22 cellular contexts compared by ENCODE assay signal in genomic region chr5:92674322-92674721, GRCh38.
A peak's percentile ranks its signal among the peaks of the same experiment; 100 is the strongest.
DNase-seq lines count a peak whose midpoint lies in the region; ATAC-seq and TF ChIP-seq lines count a peak whose summit lies in the region.
"Had no signal": no experiment of that assay in that cellular context is flagged by ENCODE, and none has a peak within 500 bp of the region (broad histone marks: within the 10 kb centered on the region; RNA-seq: fewer than 3 reads in every experiment).

No MANE protein-coding gene starts in this region.

- no peak overlapping the region for H3K18ac ChIP-seq in neuronal stem cell (ENCODE audit: low read length)

- H3K36me3 ChIP-seq in neuronal stem cell (replicated peaks in 1 of 2; ENCODE audit: control insufficient read depth in 2 of 2, insufficient read depth in 2 of 2, low read length in 2 of 2) (no peaks in the 10 kb centered on the region), smooth muscle cell (ENCODE audit: low read depth) (no peaks in the 10 kb centered on the region)
- H3K36me3 ChIP-seq: BLaER1 had no signal

- no peaks in the 10 kb centered on the region for H3K79me2 ChIP-seq in smooth muscle cell (ENCODE audit: low read depth)

- H3K9me3 ChIP-seq in neuronal stem cell (replicated peaks in 1 of 2; ENCODE audit: control insufficient read depth in 2 of 2, insufficient read depth in 1 of 2, low read depth in 1 of 2, low read length in 2 of 2) = peaks cover 0 to 2% of the 10 kb centered on the region in 2 donors
- H3K9me3 ChIP-seq in smooth muscle cell (replicated peaks; ENCODE audit: low read depth) = no peaks in the 10 kb centered on the region
- H3K9me3 ChIP-seq: BLaER1 had no signal

- H2BK12ac ChIP-seq in neuronal stem cell (ENCODE audit: low read length) = no peak overlapping the region

- H3K14ac ChIP-seq in neuronal stem cell (ENCODE audit: low read length) = no peak overlapping the region

- TF ChIP-seq CTCF in smooth muscle cell (IDR thresholded peaks at IDR 0.05; ENCODE audit: borderline replicate concordance, insufficient read depth, poor library complexity, severe bottlenecking) = no peak

- no peak overlapping the region for H4K91ac ChIP-seq in neuronal stem cell (ENCODE audit: low read depth, low read length, poor library complexity)

- no peaks in the 10 kb centered on the region for H3K79me1 ChIP-seq in neuronal stem cell (ENCODE audit: low read depth, low read length)

- no CpG with 5 or more reads among the region's 2 CpGs for WGBS in neuronal stem cell (ENCODE audit: extremely low coverage in 2 of 2, insufficient read length in 2 of 2, insufficient replicate concordance in 1 of 2), 2 donors
- 98% methylated on average over 2 of the region's 2 CpGs for WGBS in smooth muscle cell (ENCODE audit: low lambda C conversion rate)

- H3K27ac ChIP-seq in neuronal stem cell (replicated peaks; ENCODE audit: low read length) = peak overlapping the region; percentile 76
- H3K27ac ChIP-seq in smooth muscle cell (ENCODE audit: low read depth) = no peak overlapping the region
- H3K27ac ChIP-seq: 22Rv1, BLaER1, GM23248 had no signal

- H2BK15ac ChIP-seq in neuronal stem cell (ENCODE audit: low read length) = no peak overlapping the region

- H2AK5ac ChIP-seq in neuronal stem cell (ENCODE audit: low read depth, low read length) = no peak overlapping the region

- no peak overlapping the region for H3K23ac ChIP-seq in neuronal stem cell (ENCODE audit: low read depth, low read length, poor library complexity)

- H3K4me2 ChIP-seq in neuronal stem cell (ENCODE audit: insufficient read depth, low read length, poor library complexity, severe bottlenecking) (no peak overlapping the region), smooth muscle cell (no peak overlapping the region)
- H3K4me2 ChIP-seq: BLaER1 had no signal

- no peak overlapping the region for H2BK5ac ChIP-seq in neuronal stem cell (ENCODE audit: low read length)

- DNase-seq in NCI-H1092 treated with DMSO at 0.1 percent for 48 hours (lab: John Stamatoyannopoulos, UW) (peak; percentile 44), NCI-H1092 (lab: John Stamatoyannopoulos, UW) (no peak), NCI-H146 (lab: John Stamatoyannopoulos, UW) (peak; percentile 95), ecto neural progenitor cell (ENCODE audit: low spot score) (peak; percentile 55), neuronal stem cell (ENCODE audit: low spot score) (peak; percentile 63), left ventricle myocardium superior (no peak), smooth muscle cell (lab: John Stamatoyannopoulos, UW; ENCODE audit: unreplicated experiment) (no peak)
- DNase-seq in stimulated activated CD4-positive, alpha-beta T cell treated with anti-CD3 and anti-CD28 coated beads, Interleukin-4, amount 100 ng/mL, for 4 hours = no peak
- DNase-seq: ACHN; CD4-positive, alpha-beta T cell; COR-L47; DMS79; GM23248; HCEC 1CT; Kasumi-1; NCI-H1436; NCI-H2029 treated with DMSO at 0.1 percent for 48 hours; NCI-H510A treated with DMSO at 0.1 percent for 48 hours; PC-3; Right ventricle myocardium superior had no signal

- no peaks in the 10 kb centered on the region for H3F3A ChIP-seq in smooth muscle cell (ENCODE audit: low read depth)

- H3K27me3 ChIP-seq in neuronal stem cell (ENCODE audit: control insufficient read depth in 3 of 3, insufficient read depth in 3 of 3, low read depth in 1 of 3, low read length in 3 of 3) = no peaks in the 10 kb centered on the region
- H3K27me3 ChIP-seq in smooth muscle cell (ENCODE audit: low read depth) = no peaks in the 10 kb centered on the region
- H3K27me3 ChIP-seq: BLaER1 had no signal

- H2AFZ ChIP-seq in neuronal stem cell (ENCODE audit: low read length) (no peak overlapping the region), smooth muscle cell (ENCODE audit: low read depth) (no peak overlapping the region)
- H2AFZ ChIP-seq: GM23248 had no signal

- intact Hi-C loops in left ventricle myocardium superior (cut with micrococcal nuclease) = no loop called here

- no peaks in the 10 kb centered on the region for H4K20me1 ChIP-seq in smooth muscle cell (ENCODE audit: low read depth)
- H4K20me1 ChIP-seq: BLaER1 had no signal

- H3K4me3 ChIP-seq in neuronal stem cell (ENCODE audit: low read length in 2 of 2) = no peak overlapping the region
- H3K4me3 ChIP-seq in smooth muscle cell = no peak overlapping the region
- H3K4me3 ChIP-seq: BLaER1, GM23248 had no signal

- no peak for ATAC-seq in left ventricle myocardium superior
- ATAC-seq: PC-3 had no signal

- H2BK120ac ChIP-seq in neuronal stem cell (ENCODE audit: low read depth, low read length) = no peak overlapping the region

- H3K9ac ChIP-seq in neuronal stem cell (ENCODE audit: low read depth, low read length, poor library complexity) (no peak overlapping the region), smooth muscle cell (ENCODE audit: low read depth) (no peak overlapping the region)
- H3K9ac ChIP-seq: BLaER1, GM23248 had no signal

- H3K4me1 ChIP-seq in neuronal stem cell (ENCODE audit: control insufficient read depth in 2 of 2, insufficient read depth in 1 of 2, low read depth in 1 of 2, low read length in 2 of 2) = peaks cover 2 to 33% of the 10 kb centered on the region in 2 donors
- H3K4me1 ChIP-seq in smooth muscle cell (ENCODE audit: low read depth) = peaks cover 60% of the 10 kb centered on the region
- H3K4me1 ChIP-seq: BLaER1 had no signal

- H4K8ac ChIP-seq in neuronal stem cell (ENCODE audit: low read depth, low read length) = no peak overlapping the region

- H3K4ac ChIP-seq in neuronal stem cell (ENCODE audit: low read length) = no peak overlapping the region

Comparison
In these comparisons a context has a peak if more than half of its experiments do, and no peak if none do; other contexts are left out.
1. DNase-seq: peak in NCI-H1092 treated with DMSO at 0.1 percent for 48 hours (single experiment), NCI-H146 (single experiment), ecto neural progenitor cell (single experiment) and neuronal stem cell (single experiment); none in NCI-H1092 (single experiment), left ventricle myocardium superior (single experiment), smooth muscle cell (single experiment) and stimulated activated CD4-positive, alpha-beta T cell treated with anti-CD3 and anti-CD28 coated beads, Interleukin-4, amount 100 ng/mL, for 4 hours (0 of 2).